8 cellular contexts compared by ENCODE assay signal in the genomic region with DNA sequence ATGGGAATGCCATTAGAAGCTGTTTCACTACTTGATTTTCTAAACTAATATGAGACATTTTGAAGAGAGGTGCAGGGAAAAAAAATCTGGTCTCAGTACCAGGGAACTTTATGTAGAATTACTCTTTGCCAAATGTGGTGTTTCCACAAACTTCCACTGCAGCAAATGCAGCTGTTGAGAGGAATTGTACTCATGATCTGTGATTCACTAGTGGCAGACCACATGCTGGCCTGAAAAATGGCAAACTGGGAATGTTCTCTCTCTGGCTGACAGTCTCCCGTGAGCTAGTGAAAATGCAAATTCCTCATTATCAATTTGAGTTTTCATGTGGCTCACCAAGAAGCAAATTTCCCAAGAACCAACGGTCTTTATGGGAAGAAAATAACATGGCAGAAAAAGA. TPM values are rescaled to one million over a fixed set of nuclear protein-coding genes. Genes with fewer than 3 reads are reported as not detected.
"Had no signal": no experiment of that assay in that cellular context is flagged by ENCODE, and none has a peak within 500 bp of the region (broad histone marks: within the 10 kb centered on the region; RNA-seq: fewer than 3 reads in every experiment).

No MANE protein-coding gene starts in this region.

- H3K4me3 ChIP-seq: GM23338 had no signal

- H3K4me2 ChIP-seq: GM23338 had no signal

- DNase-seq: H9, HCEC 1CT, KBM-7 had no signal

- H3K27ac ChIP-seq: HL-60 had no signal

- H2AFZ ChIP-seq: GM23338 had no signal

- ATAC-seq: GM23338, HepG2 had no signal

RNA-seq across cellular contexts. Expression of a gene that starts 37.8 kb away (rescaled TPM):
- total RNA-seq: GM23338, H1, H9, HepG2, HT1080 had no signal
- polyA plus RNA-seq: GM23338, H1, HepG2 had no signal
